Comparison of ENCODE assay signal across 8 cellular contexts in genomic region chr19:18939922-18940775, GRCh38. TPM values are rescaled to one million over a fixed set of nuclear protein-coding genes. Genes with fewer than 3 reads are reported as not detected.
A peak's percentile ranks its signal among the peaks of the same experiment; 100 is the strongest.
DNase-seq lines count a peak whose midpoint lies in the region; ATAC-seq, FAIRE-seq and TF ChIP-seq lines count a peak whose summit lies in the region.

No MANE protein-coding gene starts in this region.

- TF ChIP-seq POLR2A in Peyer's patch (IDR thresholded peaks at IDR 0.05) (no peak), H1 (IDR thresholded peaks at IDR 0.05; ENCODE audit: control extremely low read depth in 1 of 2, low read depth in 2 of 2, low read length in 2 of 2) (no peak), testis (IDR thresholded peaks at IDR 0.05) (no peak)

- ATAC-seq in HG02973 (IDR thresholded peaks at IDR 0.05; ENCODE audit: unreplicated experiment) (no peak), HG02852 (IDR thresholded peaks at IDR 0.05; ENCODE audit: unreplicated experiment) (no peak)

- peaks cover 0 to 5% of the 10 kb centered on the region in 2 experiments; a peak in 1 of 4 replicates for H3K79me2 ChIP-seq in H1 (ENCODE audit: control insufficient read depth in 1 of 2, insufficient read depth in 2 of 2, low read length in 2 of 2)

- 0% methylated on average over 29 of the region's 47 CpGs; no CpG with 5 or more reads in 1 of the 2 experiments for WGBS in H1 (ENCODE audit: extremely low coverage in 1 of 2, insufficient coverage in 1 of 2, insufficient read length in 1 of 2, insufficient replicate concordance in 2 of 2, low coverage in 1 of 2, low lambda C conversion rate in 2 of 2, missing lambda C conversion rate in 1 of 2), 2 experiments
- 0 to 1% methylated on average over 14 to 47 of the region's 47 CpGs for WGBS in testis, 2 donors

- H3K23ac ChIP-seq in H1 (ENCODE audit: insufficient read length), result no peak overlapping the region

- H3K4ac ChIP-seq in H1 (replicated peaks; ENCODE audit: insufficient read length, low read depth, low read length), result peak overlapping the region; percentile 98

- peak overlapping the region; percentile 39 for H3K56ac ChIP-seq in H1 (replicated peaks; ENCODE audit: insufficient read length, low read depth, low read length)

- no peak overlapping the region for H2BK15ac ChIP-seq in H1 (ENCODE audit: low read length)

- H3K36me3 ChIP-seq in Peyer's patch (peaks cover 0 to 9% (median 0%) of the 10 kb centered on the region in 3 donors), H1 (ENCODE audit: control insufficient read depth in 2 of 4, insufficient read depth in 4 of 4, low read length in 3 of 4) (peaks cover 2 to 15% (median 4%) of the 10 kb centered on the region in 4 experiments; a peak in 4 of 8 replicates), testis (ENCODE audit: low read depth, missing control alignments) (no peaks in the 10 kb centered on the region)

- H4K91ac ChIP-seq in H1 (replicated peaks; ENCODE audit: insufficient read length, low read length), result peak overlapping the region; percentile 65

- peaks cover 1 to 2% of the 10 kb centered on the region in 2 experiments for H4K20me1 ChIP-seq in H1 (replicated peaks in 1 of 2; ENCODE audit: control insufficient read depth in 1 of 2, insufficient read depth in 2 of 2, low read length in 2 of 2)

- H3K14ac ChIP-seq in H1 (ENCODE audit: insufficient read length), result no peak overlapping the region

- H2BK12ac ChIP-seq in H1 (ENCODE audit: low read depth, low read length), result no peak overlapping the region; the same call in 1 of the 2 replicates

- CTCF ChIA-PET in H1 (lab: Charles Lee; ENCODE audit: partially characterized antibody), result interaction anchor here (0.6 to 1.5 kb wide), 7 partner anchors 8 to 522 kb away, joined by 3 to 6 read pairs (median 3); no protein-coding TSS in a partner anchor

- H2AFZ ChIP-seq in H1 (ENCODE audit: low read length), result no peak overlapping the region

- peaks cover 10% of the 10 kb centered on the region; the same call in 1 of the 2 replicates for H3K23me2 ChIP-seq in H1 (ENCODE audit: low read depth, low read length)

- H3K4me3 ChIP-seq in GM08714 (ENCODE audit: low read length) (peak overlapping the region; percentile 32; the same call in 1 of the 2 replicates), Peyer's patch (peak overlapping the region; percentile 45 to 71 (median 64)), H1 (ENCODE audit: extremely low read depth in 1 of 4, insufficient read depth in 2 of 4, low read depth in 3 of 4, low read length in 4 of 4) (peak overlapping the region; percentile 45 to 77 (median 66)), testis (peak overlapping the region; percentile 68 to 70)

- peak overlapping the region in 3 of 4 experiments; percentile 1 to 48 (median 48); a peak in 4 of 7 replicates for H3K9ac ChIP-seq in H1 (replicated peaks in 1 of 4; ENCODE audit: extremely low read depth in 1 of 4, low read depth in 3 of 4, low read length in 3 of 4)

- peak overlapping the region; percentile 35 for H4K8ac ChIP-seq in H1 (ENCODE audit: extremely low read depth, insufficient read depth, low read length)

- peak overlapping the region; percentile 70 to 80 for H3K4me2 ChIP-seq in H1 (ENCODE audit: insufficient read depth in 1 of 2, low read depth in 2 of 2, low read length in 2 of 2)

- H4K5ac ChIP-seq in H1 (ENCODE audit: insufficient read length, low read depth, low read length), result peak overlapping the region; percentile 91

- TF ChIP-seq RAD21 in H1 (IDR thresholded peaks at IDR 0.05 in 1 of 2, conservative IDR thresholded peaks at IDR 0.05 in 1 of 2; ENCODE audit: low read depth in 2 of 2, low read length in 2 of 2), result no peak

- H3K27me3 ChIP-seq in Peyer's patch, result no peaks in the 10 kb centered on the region
- no peaks in the 10 kb centered on the region for H3K27me3 ChIP-seq in H1 (replicated peaks in 1 of 4; ENCODE audit: control insufficient read depth in 3 of 4, extremely low read depth in 1 of 4, insufficient read depth in 3 of 4, low read length in 3 of 4)
- no peaks in the 10 kb centered on the region for H3K27me3 ChIP-seq in testis

- H2BK5ac ChIP-seq in H1 (ENCODE audit: low read depth, low read length), result peak overlapping the region; percentile 15; the same call in 1 of the 2 replicates

- DNase-seq in Peyer's patch (peak in 2 of 3 donors; percentile 59 to 64), H1 (ENCODE audit: low read depth in 1 of 2, low spot score in 2 of 2) (peak; percentile 47 to 88), medulla oblongata (ENCODE audit: extremely low spot score) (peak; percentile 78), testis (peak; percentile 50)
- no peak for DNase-seq in stimulated activated CD4-positive, alpha-beta T cell treated with anti-CD3 and anti-CD28 coated beads, Interleukin-4, amount 100 ng/mL, for 24 hours

- no peak for TF ChIP-seq CTCF in Peyer's patch (IDR thresholded peaks at IDR 0.05)
- TF ChIP-seq CTCF in H1 (IDR thresholded peaks at IDR 0.05; ENCODE audit: control extremely low read depth in 1 of 3, insufficient read depth in 1 of 3, low read depth in 1 of 3, low read length in 3 of 3), result no peak
- TF ChIP-seq CTCF in testis (IDR thresholded peaks at IDR 0.05), result no peak

- H3K4me1 ChIP-seq in Peyer's patch (peaks cover 0 to 16% (median 5%) of the 10 kb centered on the region in 4 donors), H1 (replicated peaks in 1 of 4; ENCODE audit: control insufficient read depth in 3 of 4, insufficient read depth in 4 of 4, low read length in 3 of 4) (peaks cover 5 to 18% (median 9%) of the 10 kb centered on the region in 4 experiments), testis (peaks cover 9% of the 10 kb centered on the region)

- H3K18ac ChIP-seq in H1 (ENCODE audit: extremely low read depth, low read length), result peak overlapping the region; percentile 85

- H3K27ac ChIP-seq in Peyer's patch (peak overlapping the region; percentile 20 to 70 (median 41)), H1 (ENCODE audit: low read depth, low read length) (no peak overlapping the region), testis (peak overlapping the region in 1 of 2 donors; percentile 72)

- TF ChIP-seq EP300 in H1 (IDR thresholded peaks at IDR 0.05; ENCODE audit: borderline replicate concordance in 1 of 2, low read depth in 2 of 2, low read length in 2 of 2), result peak in 1 of 2 experiments; percentile 85; a peak in 1 of 3 replicates

- H2AK5ac ChIP-seq in H1 (ENCODE audit: low read depth, low read length), result no peak overlapping the region

- POLR2A ChIA-PET in H1 (lab: Charles Lee; ENCODE audit: partially characterized antibody), result interaction anchor here (0.8 to 2.2 kb wide), 13 partner anchors 8 to 59 kb away, joined by 3 to 18 read pairs (median 5); partner anchors contain the start of genes COPE and DDX49

- no peak overlapping the region for H2BK20ac ChIP-seq in H1 (ENCODE audit: low read length)

- intact Hi-C loops in testis (cut with DNase I; ENCODE audit: low total_unique reads), result no loop called here

- peaks cover 3% of the 10 kb centered on the region; the same call in 1 of the 2 replicates for H3K79me1 ChIP-seq in H1 (ENCODE audit: low read depth, low read length)

- no peaks in the 10 kb centered on the region for H3K9me3 ChIP-seq in Peyer's patch
- H3K9me3 ChIP-seq in H1 (ENCODE audit: insufficient read depth in 2 of 2, low read depth in 1 of 2, low read length in 1 of 2), result no peaks in the 10 kb centered on the region
- no peaks in the 10 kb centered on the region for H3K9me3 ChIP-seq in testis

- peak overlapping the region; percentile 50 for H2BK120ac ChIP-seq in H1 (replicated peaks; ENCODE audit: low read depth, low read length)

- FAIRE-seq in H1 (lab: Jason Lieb, UNC), result no peak

RNA-seq across cellular contexts. Expression of gene HOMER3, which starts 0.9 kb away (rescaled TPM):
- 10 to 100 TPM in 2 of 4 donors, 1 to 10 TPM in 1, under 1 TPM in 1; 0.88 to 33.0 (median 9.6) TPM for total RNA-seq in Peyer's patch
- total RNA-seq in H1 (2021; fragmentation: NEBNext Ultra II Directional; extraction: Animal tissue kit (Norgen Biotek cat#: 25700)), result 28.3 and 33.2 TPM in 2 replicates
- 41.6 and 53.5 TPM in 2 replicates for polyA plus RNA-seq in H1 (2011; rRNA removed)
- 64.3 TPM for polyA plus RNA-seq in H1 (2011; cell fraction: cytosol; rRNA removed)
- 96.7 TPM for polyA plus RNA-seq in H1 (2011; cell fraction: nucleus; rRNA removed)
- polyA plus RNA-seq in H1 (2012, experiment 1 of 2), result 26.7 to 59.8 TPM (median 48.4 TPM) in 4 replicates
- 31.8 TPM for polyA plus RNA-seq in H1 (2012, experiment 2 of 2)
- polyA plus RNA-seq in H1 (2013, experiment 1 of 2), result 29.3 TPM
- polyA plus RNA-seq in H1 (2013, experiment 2 of 2), result 28.1 TPM
- 22.4 and 25.3 TPM in 2 replicates for polyA minus RNA-seq in H1 (2011; rRNA and poly(A)+ RNA removed)
- polyA minus RNA-seq in H1 (2011; cell fraction: cytosol; rRNA and poly(A)+ RNA removed), result 13.9 TPM
- polyA minus RNA-seq in H1 (2011; cell fraction: nucleus; rRNA and poly(A)+ RNA removed), result 33.3 TPM
- 10 to 100 TPM; 31.3 to 39.6 TPM for total RNA-seq in testis
- polyA plus RNA-seq in testis (ENCODE audit: insufficient read depth, low read depth, low replicate concordance), result 19.9 TPM

RNA-seq across cellular contexts. Expression of gene DDX49, which starts 20.6 kb away (rescaled TPM):
- total RNA-seq in Peyer's patch (10 to 100 TPM; 37.0 to 76.9 (median 47.1) TPM), testis (10 to 100 TPM; 84.8 to 95.6 TPM)
- 41.3 and 52.3 TPM in 2 replicates for total RNA-seq in H1 (2021; fragmentation: NEBNext Ultra II Directional; extraction: Animal tissue kit (Norgen Biotek cat#: 25700))
- polyA plus RNA-seq in H1 (2011; rRNA removed) (46.5 and 61.0 TPM in 2 replicates), testis (ENCODE audit: insufficient read depth, low read depth, low replicate concordance) (65.6 TPM)
- polyA plus RNA-seq in H1 (2011; cell fraction: cytosol; rRNA removed), result 46.6 TPM
- polyA plus RNA-seq in H1 (2011; cell fraction: nucleus; rRNA removed), result 69.7 TPM
- 29.5 to 43.0 TPM (median 38.5 TPM) in 4 replicates for polyA plus RNA-seq in H1 (2012, experiment 1 of 2)
- polyA plus RNA-seq in H1 (2012, experiment 2 of 2), result 53.4 TPM
- 18.1 TPM for polyA plus RNA-seq in H1 (2013, experiment 1 of 2)
- polyA plus RNA-seq in H1 (2013, experiment 2 of 2), result 16.8 TPM
- 34.0 and 34.1 TPM in 2 replicates for polyA minus RNA-seq in H1 (2011; rRNA and poly(A)+ RNA removed)
- 37.3 TPM for polyA minus RNA-seq in H1 (2011; cell fraction: cytosol; rRNA and poly(A)+ RNA removed)
- 31.5 TPM for polyA minus RNA-seq in H1 (2011; cell fraction: nucleus; rRNA and poly(A)+ RNA removed)

RNA-seq across cellular contexts. Expression of gene COPE, which starts 21.0 kb away (rescaled TPM):
- total RNA-seq in Peyer's patch (100 to 1,000 TPM; 205 to 257 (median 224) TPM), testis (100 to 1,000 TPM; 490 to 692 TPM)
- total RNA-seq in H1 (2021; fragmentation: NEBNext Ultra II Directional; extraction: Animal tissue kit (Norgen Biotek cat#: 25700)), result 178 and 190 TPM in 2 replicates
- polyA plus RNA-seq in H1 (2011; rRNA removed) (356 and 420 TPM in 2 replicates), testis (ENCODE audit: insufficient read depth, low read depth, low replicate concordance) (343 TPM)
- 301 TPM for polyA plus RNA-seq in H1 (2011; cell fraction: cytosol; rRNA removed)
- polyA plus RNA-seq in H1 (2011; cell fraction: nucleus; rRNA removed), result 264 TPM
- 96.2 to 216 TPM (median 204 TPM) in 4 replicates for polyA plus RNA-seq in H1 (2012, experiment 1 of 2)
- polyA plus RNA-seq in H1 (2012, experiment 2 of 2), result 178 TPM
- polyA plus RNA-seq in H1 (2013, experiment 1 of 2), result 133 TPM
- 137 TPM for polyA plus RNA-seq in H1 (2013, experiment 2 of 2)
- polyA minus RNA-seq in H1 (2011; rRNA and poly(A)+ RNA removed), result 78.2 and 93.8 TPM in 2 replicates
- 107 TPM for polyA minus RNA-seq in H1 (2011; cell fraction: cytosol; rRNA and poly(A)+ RNA removed)
- polyA minus RNA-seq in H1 (2011; cell fraction: nucleus; rRNA and poly(A)+ RNA removed), result 82.4 TPM

RNA-seq across cellular contexts. Expression of gene CERS1, which starts 44.2 kb away (rescaled TPM):
- total RNA-seq in Peyer's patch (not detected), testis (10 to 100 TPM; 64.5 to 73.2 TPM)
- total RNA-seq in H1 (2021; fragmentation: NEBNext Ultra II Directional; extraction: Animal tissue kit (Norgen Biotek cat#: 25700)), result 18.6 and 23.1 TPM in 2 replicates
- polyA plus RNA-seq in H1 (2011; rRNA removed) (51.0 and 61.6 TPM in 2 replicates), testis (ENCODE audit: insufficient read depth, low read depth, low replicate concordance) (43.0 TPM)
- 34.1 TPM for polyA plus RNA-seq in H1 (2011; cell fraction: cytosol; rRNA removed)
- polyA plus RNA-seq in H1 (2011; cell fraction: nucleus; rRNA removed), result 63.5 TPM
- 19.7 to 33.8 TPM (median 29.0 TPM) in 4 replicates for polyA plus RNA-seq in H1 (2012, experiment 1 of 2)
- polyA plus RNA-seq in H1 (2012, experiment 2 of 2), result 27.3 TPM
- polyA plus RNA-seq in H1 (2013, experiment 1 of 2), result 24.6 TPM
- 27.4 TPM for polyA plus RNA-seq in H1 (2013, experiment 2 of 2)
- 35.8 and 44.0 TPM in 2 replicates for polyA minus RNA-seq in H1 (2011; rRNA and poly(A)+ RNA removed)
- 12.2 TPM for polyA minus RNA-seq in H1 (2011; cell fraction: cytosol; rRNA and poly(A)+ RNA removed)
- polyA minus RNA-seq in H1 (2011; cell fraction: nucleus; rRNA and poly(A)+ RNA removed), result 9.3 TPM
